Comparison of ENCODE assay signal across 15 cellular contexts in genomic region chr1:222392571-222392970, GRCh38.
"Had no signal": no experiment of that assay in that cellular context is flagged by ENCODE, and none has a peak within 500 bp of the region (broad histone marks: within the 10 kb centered on the region; RNA-seq: fewer than 3 reads in every experiment).

No MANE protein-coding gene starts in this region.

- H3K27ac ChIP-seq: cardiac muscle cell, left lung, tibial artery, vagina had no signal

- H3K9me3 ChIP-seq: left lung, tibial artery, vagina had no signal

- ATAC-seq: activated T-helper 17 cell treated with anti-CD3 and anti-CD28 coated beads, Interleukin-2, amount 50 U/mL, for 72 hours; left lung; naive thymus-derived CD8-positive, alpha-beta T cell; stimulated activated effector memory CD8-positive, alpha-beta T cell treated with anti-CD3 and anti-CD28 coated beads, Interleukin-12 subunit alpha, Interleukin-12 subunit beta, amount 100 ng/mL, for 72 hours had no signal

- H3K27me3 ChIP-seq: cardiac muscle cell, left lung, tibial artery, vagina had no signal

- H3K36me3 ChIP-seq: cardiac muscle cell, left lung, tibial artery, vagina had no signal

- DNase-seq: activated CD4-positive, alpha-beta T cell treated with anti-CD3 and anti-CD28 coated beads, Interleukin-2, amount 50 U/mL, for 4 hours; activated CD4-positive, CD25-positive, alpha-beta regulatory T cell treated with anti-CD3 and anti-CD28 coated beads, Interleukin-2, amount 50 U/mL, for 72 hours; activated naive CD4-positive, alpha-beta T cell treated with Interleukin-2 at 50 U/mL for 16 hours; anterior cingulate cortex; hippocampal formation; kidney; left lung; naive thymus-derived CD8-positive, alpha-beta T cell; posterior cingulate gyrus; retina; tibial artery had no signal

- H3K4me1 ChIP-seq: left lung, tibial artery, vagina had no signal

- H3K4me3 ChIP-seq: cardiac muscle cell, left lung, tibial artery, vagina had no signal
